In the genomic region with DNA sequence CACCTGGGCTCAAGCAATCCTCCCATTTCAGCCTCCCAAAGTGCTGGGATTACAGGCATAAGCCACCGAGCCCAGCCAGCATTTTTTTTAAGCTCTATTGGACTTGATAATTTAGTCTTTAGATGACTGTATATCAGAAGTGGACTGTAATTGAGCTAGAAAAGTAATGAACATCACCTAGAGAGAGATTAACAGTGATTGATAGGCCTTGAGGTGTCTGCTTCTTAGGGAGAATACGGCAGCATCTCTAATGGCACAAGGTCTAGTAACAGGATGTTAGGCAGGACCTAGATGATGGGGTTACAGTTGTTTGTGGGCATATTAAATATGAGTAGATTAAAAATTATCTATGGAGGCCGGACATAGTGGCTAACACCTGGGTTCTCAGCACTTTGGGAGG, we compare ENCODE assay signal across 8 cellular contexts.
"Had no signal": no experiment of that assay in that cellular context is flagged by ENCODE, and none has a peak within 500 bp of the region (broad histone marks: within the 10 kb centered on the region; RNA-seq: fewer than 3 reads in every experiment).

No MANE protein-coding gene starts in this region.

- FAIRE-seq: G401.6, GM12878, GM12891, GM12892, GM18507, GM19239 had no signal

- DNase-seq: GDM1, GF-D8 had no signal

- H3K4me3 ChIP-seq: GM12878 had no signal

- ATAC-seq: GM12878 had no signal
